Comparison of ENCODE assay signal across 12 cellular contexts in the genomic region with DNA sequence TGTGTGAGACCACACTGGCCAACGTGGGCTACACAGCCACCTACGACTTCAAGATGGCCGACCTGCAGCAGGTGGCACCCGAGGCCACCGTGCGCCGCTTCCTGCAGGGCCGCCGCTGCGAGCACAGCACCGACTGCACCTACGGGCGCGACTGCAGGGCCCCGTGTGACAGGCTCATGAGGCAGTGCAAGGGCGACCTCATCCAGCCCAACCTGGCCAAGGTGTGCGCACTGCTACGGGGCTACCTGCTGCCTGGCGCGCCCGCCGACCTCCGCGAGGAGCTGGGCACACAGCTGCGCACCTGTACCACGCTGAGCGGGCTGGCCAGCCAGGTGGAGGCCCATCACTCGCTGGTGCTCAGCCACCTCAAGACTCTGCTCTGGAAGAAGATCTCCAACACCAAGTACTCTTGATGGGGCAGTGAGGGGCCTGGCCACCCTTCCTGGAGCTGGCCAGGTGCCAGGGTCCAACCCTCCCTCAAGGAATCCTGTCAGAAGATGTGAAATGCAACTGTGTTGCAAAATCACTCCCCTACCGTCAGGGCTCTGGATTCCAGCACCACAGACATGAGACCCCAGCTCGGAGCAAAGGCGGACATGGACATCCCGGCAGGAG. TPM values are rescaled to one million over a fixed set of nuclear protein-coding genes. Genes with fewer than 3 reads are reported as not detected.
DNase-seq lines count a peak whose midpoint lies in the region; ATAC-seq and TF ChIP-seq lines count a peak whose summit lies in the region.
"Had no signal": no experiment of that assay in that cellular context is flagged by ENCODE, and none has a peak within 500 bp of the region (broad histone marks: within the 10 kb centered on the region; RNA-seq: fewer than 3 reads in every experiment).

No MANE protein-coding gene starts in this region.

- H3K4me3 Mint-ChIP-seq in activated T-cell treated with anti-CD3 and anti-CD28 coated beads, Interleukin-2, amount 50 U/mL, for 4 hours, result peak overlapping the region; percentile 29
- H3K4me3 Mint-ChIP-seq in activated T-cell treated with anti-CD3 and anti-CD28 coated beads, Interleukin-2, amount 50 U/mL, for 72 hours, result no peak overlapping the region

- H3K4me1 ChIP-seq in neuronal stem cell (ENCODE audit: control insufficient read depth in 2 of 2, insufficient read depth in 1 of 2, low read depth in 1 of 2, low read length in 2 of 2), result peaks cover 29 to 42% of the 10 kb centered on the region in 2 donors

- peaks cover 24% of the 10 kb centered on the region for H3K4me1 Mint-ChIP-seq in activated T-cell treated with anti-CD3 and anti-CD28 coated beads, Interleukin-2, amount 50 U/mL, for 4 hours (ENCODE audit: low read depth)
- H3K4me1 Mint-ChIP-seq in activated T-cell treated with anti-CD3 and anti-CD28 coated beads, Interleukin-2, amount 50 U/mL, for 72 hours (ENCODE audit: low read depth), result peaks cover 30% of the 10 kb centered on the region

- H3K4me2 ChIP-seq in neuronal stem cell (ENCODE audit: insufficient read depth, low read length, poor library complexity, severe bottlenecking), result no peak overlapping the region

- no peak overlapping the region for H2BK120ac ChIP-seq in neuronal stem cell (ENCODE audit: low read depth, low read length)

- no peak for ATAC-seq in activated T-cell treated with anti-CD3 and anti-CD28 coated beads, Interleukin-2, amount 50 U/mL, for 4 hours
- no peak for ATAC-seq in activated T-cell treated with anti-CD3 and anti-CD28 coated beads, Interleukin-2, amount 50 U/mL, for 72 hours (replicated peaks in 1 of 2)
- ATAC-seq in SK-N-SH treated with all-trans-retinoic acid at 6 μM for 48 hours, result no peak
- ATAC-seq: pancreas had no signal

- H3K9me3 Mint-ChIP-seq in activated T-cell treated with anti-CD3 and anti-CD28 coated beads, Interleukin-2, amount 50 U/mL, for 4 hours, result no peaks in the 10 kb centered on the region
- no peaks in the 10 kb centered on the region for H3K9me3 Mint-ChIP-seq in activated T-cell treated with anti-CD3 and anti-CD28 coated beads, Interleukin-2, amount 50 U/mL, for 72 hours

- H2BK15ac ChIP-seq in neuronal stem cell (ENCODE audit: low read length), result no peak overlapping the region

- H4K91ac ChIP-seq in neuronal stem cell (ENCODE audit: low read depth, low read length, poor library complexity), result peak overlapping the region; percentile 12

- TF ChIP-seq CTCF in RWPE1 (conservative IDR thresholded peaks at IDR 0.05; ENCODE audit: low read depth), result no peak

- H3K36me3 Mint-ChIP-seq in activated T-cell treated with anti-CD3 and anti-CD28 coated beads, Interleukin-2, amount 50 U/mL, for 4 hours (ENCODE audit: insufficient read depth), result peaks cover 31% of the 10 kb centered on the region
- H3K36me3 Mint-ChIP-seq in activated T-cell treated with anti-CD3 and anti-CD28 coated beads, Interleukin-2, amount 50 U/mL, for 72 hours (ENCODE audit: insufficient read depth in 2 of 2), result peaks cover 8 to 17% of the 10 kb centered on the region in 2 donors

- CTCF ChIA-PET in RWPE1 (lab: Yijun Ruan, JAX), result interaction anchor here (0.6 to 5.1 kb wide), 3 partner anchors 10 to 147 kb away, joined by 3 to 25 read pairs (median 4); no protein-coding TSS in a partner anchor

- H2BK5ac ChIP-seq in neuronal stem cell (ENCODE audit: low read length), result no peak overlapping the region

- no peak overlapping the region for H2AK5ac ChIP-seq in neuronal stem cell (ENCODE audit: low read depth, low read length)

- no peak overlapping the region for H3K27ac Mint-ChIP-seq in activated T-cell treated with anti-CD3 and anti-CD28 coated beads, Interleukin-2, amount 50 U/mL, for 72 hours

- POLR2A ChIA-PET in RWPE1 (lab: Yijun Ruan, JAX; ENCODE audit: low non-redundant PET), result interaction anchor here (0.9 kb wide), 1 partner anchor 9 kb away, joined by 3 read pairs; no protein-coding TSS in a partner anchor

- peaks cover 0 to 5% (median 0%) of the 10 kb centered on the region in 3 experiments for H3K27me3 ChIP-seq in neuronal stem cell (ENCODE audit: control insufficient read depth in 3 of 3, insufficient read depth in 3 of 3, low read depth in 1 of 3, low read length in 3 of 3)
- H3K27me3 ChIP-seq: pancreas had no signal

- no peak overlapping the region for H3K4ac ChIP-seq in neuronal stem cell (ENCODE audit: low read length)

- peak overlapping the region; percentile 73 for H3K23ac ChIP-seq in neuronal stem cell (ENCODE audit: low read depth, low read length, poor library complexity)

- H3K36me3 ChIP-seq in neuronal stem cell (replicated peaks in 1 of 2; ENCODE audit: control insufficient read depth in 2 of 2, insufficient read depth in 2 of 2, low read length in 2 of 2), result peaks cover 43 to 61% of the 10 kb centered on the region in 2 donors

- H3K4me3 ChIP-seq in neuronal stem cell (ENCODE audit: low read length in 2 of 2), result no peak overlapping the region
- H3K4me3 ChIP-seq: pancreas had no signal

- peaks cover 0 to 3% of the 10 kb centered on the region in 2 donors for H3K9me3 ChIP-seq in neuronal stem cell (replicated peaks in 1 of 2; ENCODE audit: control insufficient read depth in 2 of 2, insufficient read depth in 1 of 2, low read depth in 1 of 2, low read length in 2 of 2)
- H3K9me3 ChIP-seq: pancreas had no signal

- H3K9ac ChIP-seq in neuronal stem cell (ENCODE audit: low read depth, low read length, poor library complexity), result no peak overlapping the region

- H2BK12ac ChIP-seq in neuronal stem cell (ENCODE audit: low read length), result no peak overlapping the region

- no CpG with 5 or more reads among the region's 32 CpGs for WGBS in neuronal stem cell (ENCODE audit: extremely low coverage in 2 of 2, insufficient read length in 2 of 2, insufficient replicate concordance in 1 of 2), 2 donors

- no peak overlapping the region for H2AFZ ChIP-seq in neuronal stem cell (ENCODE audit: low read length)

- H3K18ac ChIP-seq in neuronal stem cell (ENCODE audit: low read length), result no peak overlapping the region

- no peak overlapping the region for H3K14ac ChIP-seq in neuronal stem cell (ENCODE audit: low read length)

- H3K27ac ChIP-seq in RWPE1 (peak overlapping the region; percentile 93), neuronal stem cell (replicated peaks; ENCODE audit: low read length) (no peak overlapping the region)
- H3K27ac ChIP-seq: HL-60, pancreas had no signal

- H3K79me1 ChIP-seq in neuronal stem cell (ENCODE audit: low read depth, low read length), result peaks cover 23% of the 10 kb centered on the region

- no peaks in the 10 kb centered on the region for H3K27me3 Mint-ChIP-seq in activated T-cell treated with anti-CD3 and anti-CD28 coated beads, Interleukin-2, amount 50 U/mL, for 4 hours (ENCODE audit: low read depth)
- no peaks in the 10 kb centered on the region for H3K27me3 Mint-ChIP-seq in activated T-cell treated with anti-CD3 and anti-CD28 coated beads, Interleukin-2, amount 50 U/mL, for 72 hours (ENCODE audit: low read depth)

- no peak for DNase-seq in activated T-cell treated with anti-CD3 and anti-CD28 coated beads, Interleukin-2, amount 50 U/mL, for 4 hours
- DNase-seq in activated T-cell treated with anti-CD3 and anti-CD28 coated beads, Interleukin-2, amount 50 U/mL, for 72 hours, result no peak
- DNase-seq in RWPE1 (ENCODE audit: low spot score) (no peak), neuronal stem cell (ENCODE audit: low spot score) (no peak), foreskin melanocyte (no peak)
- DNase-seq: anterior cingulate cortex, NCI-H2171 had no signal

- H4K8ac ChIP-seq in neuronal stem cell (ENCODE audit: low read depth, low read length), result no peak overlapping the region

TF ChIP-seq in SK-N-SH treated with all-trans-retinoic acid at 6 μM for 48 hours, 23 proteins besides CTCF, POLR2A, EP300 and RAD21:
- TF ChIP-seq PPARA (CRISPR knock-in tag; IDR thresholded peaks at IDR 0.05; ENCODE audit: borderline replicate concordance), result no peak
- no peak for TF ChIP-seq CSRNP3 (CRISPR knock-in tag; IDR thresholded peaks at IDR 0.05)
TF ChIP-seq in SK-N-SH treated with all-trans-retinoic acid at 6 μM for 48 hours: peak in this region for 0.

RNA-seq across cellular contexts. Expression of gene DIPK1B, which starts 11.1 kb away (rescaled TPM):
- under 1 TPM in 2 of 3 donors, not detected in 1; 0.16 to 0.18 TPM for total RNA-seq in activated T-cell treated with anti-CD3 and anti-CD28 coated beads, Interleukin-2, amount 50 U/mL, for 4 hours
- under 1 TPM; 0.67 to 0.72 TPM for total RNA-seq in activated T-cell treated with anti-CD3 and anti-CD28 coated beads, Interleukin-2, amount 50 U/mL, for 72 hours
- 40.0 TPM for polyA plus RNA-seq in neuronal stem cell (2013, experiment 1 of 2)
- 39.1 TPM for polyA plus RNA-seq in neuronal stem cell (2013, experiment 2 of 2)

RNA-seq across cellular contexts. Expression of gene LCN10, which starts 19.3 kb away (rescaled TPM):
- total RNA-seq in activated T-cell treated with anti-CD3 and anti-CD28 coated beads, Interleukin-2, amount 50 U/mL, for 4 hours, result 1 to 10 TPM in 2 of 3 donors, under 1 TPM in 1; 0.82 to 2.4 (median 2.1) TPM
- total RNA-seq in activated T-cell treated with anti-CD3 and anti-CD28 coated beads, Interleukin-2, amount 50 U/mL, for 72 hours, result under 1 TPM; 0.21 to 0.70 TPM
- 0.10 TPM for polyA plus RNA-seq in neuronal stem cell (2013, experiment 1 of 2)
- 0.12 TPM for polyA plus RNA-seq in neuronal stem cell (2013, experiment 2 of 2)
- total RNA-seq: M059J, urinary bladder had no signal

RNA-seq across cellular contexts. Expression of gene LCN6, which starts 24.9 kb away (rescaled TPM):
- total RNA-seq in activated T-cell treated with anti-CD3 and anti-CD28 coated beads, Interleukin-2, amount 50 U/mL, for 4 hours, result not detected
- not detected for total RNA-seq in activated T-cell treated with anti-CD3 and anti-CD28 coated beads, Interleukin-2, amount 50 U/mL, for 72 hours
- not detected for polyA plus RNA-seq in neuronal stem cell (2013, experiment 1 of 2)
- not detected for polyA plus RNA-seq in neuronal stem cell (2013, experiment 2 of 2)
- total RNA-seq: M059J, urinary bladder had no signal

RNA-seq across cellular contexts. Expression of gene LCN8, which starts 34.6 kb away (rescaled TPM):
- total RNA-seq in activated T-cell treated with anti-CD3 and anti-CD28 coated beads, Interleukin-2, amount 50 U/mL, for 4 hours, result not detected
- total RNA-seq in activated T-cell treated with anti-CD3 and anti-CD28 coated beads, Interleukin-2, amount 50 U/mL, for 72 hours, result not detected
- not detected for polyA plus RNA-seq in neuronal stem cell (2013, experiment 1 of 2)
- polyA plus RNA-seq in neuronal stem cell (2013, experiment 2 of 2), result not detected
- total RNA-seq: M059J, pancreas, urinary bladder had no signal
- polyA plus RNA-seq: pancreas, urinary bladder had no signal

RNA-seq across cellular contexts. Expression of gene AGPAT2, which starts 36.2 kb away (rescaled TPM):
- total RNA-seq in activated T-cell treated with anti-CD3 and anti-CD28 coated beads, Interleukin-2, amount 50 U/mL, for 4 hours, result 10 to 100 TPM; 11.4 to 14.3 (median 11.7) TPM
- total RNA-seq in activated T-cell treated with anti-CD3 and anti-CD28 coated beads, Interleukin-2, amount 50 U/mL, for 72 hours, result 10 to 100 TPM; 18.3 to 19.2 TPM
- polyA plus RNA-seq in neuronal stem cell (2013, experiment 1 of 2), result 3.7 TPM
- 3.5 TPM for polyA plus RNA-seq in neuronal stem cell (2013, experiment 2 of 2)
